Comparison of ENCODE assay signal across 23 cellular contexts in genomic region chr1:245366886-245367285, GRCh38.
"Had no signal": no experiment of that assay in that cellular context is flagged by ENCODE, and none has a peak within 500 bp of the region (broad histone marks: within the 10 kb centered on the region; RNA-seq: fewer than 3 reads in every experiment).

No MANE protein-coding gene starts in this region.

- H3K4me3 Mint-ChIP-seq: IgD-negative memory B cell had no signal

- DNase-seq: Kasumi-1, MM.1S, NCI-H1092 treated with DMSO at 0.1 percent for 48 hours, NCI-H1436, NCI-H187, NCI-H2029, NCI-H2081 treated with DMSO at 0.1 percent for 48 hours, NCI-H2171, NCI-H226, NCI-H446, NCI-H510A, NCI-H524 treated with DMSO at 0.1 percent for 48 hours, NCI-H69, NCI-H774, Right ventricle myocardium superior, RPMI8226, SIG-M5 had no signal

- H3K4me2 ChIP-seq: KMS-11 had no signal

- H3K27ac ChIP-seq: KMS-11, SJSA1, SK-N-MC had no signal

- ATAC-seq: HepG2, K562 had no signal

- H3K4me3 ChIP-seq: K562, SJSA1, SK-N-MC had no signal

- H3K27me3 ChIP-seq: SJSA1 had no signal

- H3K9ac ChIP-seq: KMS-11 had no signal

- H3K9me3 ChIP-seq: SJSA1 had no signal

- H3K36me3 Mint-ChIP-seq: IgD-negative memory B cell had no signal

- H3K27ac Mint-ChIP-seq: IgD-negative memory B cell had no signal

- H3K4me1 ChIP-seq: SJSA1 had no signal
